9 cellular contexts compared by ENCODE assay signal in genomic region chr14:99672506-99673327, GRCh38. TPM values are rescaled to one million over a fixed set of nuclear protein-coding genes. Genes with fewer than 3 reads are reported as not detected.
DNase-seq lines count a peak whose midpoint lies in the region; ATAC-seq, FAIRE-seq and TF ChIP-seq lines count a peak whose summit lies in the region.
"Had no signal": no experiment of that assay in that cellular context is flagged by ENCODE, and none has a peak within 500 bp of the region (broad histone marks: within the 10 kb centered on the region; RNA-seq: fewer than 3 reads in every experiment).

No MANE protein-coding gene starts in this region.

- FAIRE-seq in bronchial epithelial cell (lab: Jason Lieb, UNC) (peak; percentile 28), frontal cortex (lab: Jason Lieb, UNC) (no peak)

- no peak overlapping the region for H3K4me3 ChIP-seq in bronchial epithelial cell (ENCODE audit: low read depth, low read length)

- peak overlapping the region; percentile 90 for H3K27ac Mint-ChIP-seq in activated CD4-positive, alpha-beta T cell treated with anti-CD3 and anti-CD28 coated beads, Interleukin-2, amount 10 ng/mL, durations not matched to agents 7 days and 5 days
- H3K27ac Mint-ChIP-seq in stimulated activated naive B cell treated with anti-CD40 and anti-IgM and Interleukin-4, amounts not matched to agents 10 μg/mL and 1 μg/mL and 100 μg/mL, for 72 hours, result no peak overlapping the region

- H3K36me3 ChIP-seq in bronchial epithelial cell (ENCODE audit: control insufficient read depth, insufficient read depth, low read length), result no peaks in the 10 kb centered on the region

- ATAC-seq in stimulated activated naive B cell treated with anti-CD40 and anti-IgM and Interleukin-4, amounts not matched to agents 10 μg/mL and 1 μg/mL and 100 μg/mL, for 72 hours (replicated peaks), result peak; percentile 50 to 73
- no peak for ATAC-seq in HG03095 (IDR thresholded peaks at IDR 0.05; ENCODE audit: unreplicated experiment)

- H3K36me3 Mint-ChIP-seq in activated CD4-positive, alpha-beta T cell treated with anti-CD3 and anti-CD28 coated beads, Interleukin-2, amount 10 ng/mL, durations not matched to agents 7 days and 5 days (ENCODE audit: low read depth), result no peaks in the 10 kb centered on the region
- no peaks in the 10 kb centered on the region for H3K36me3 Mint-ChIP-seq in stimulated activated naive B cell treated with anti-CD40 and anti-IgM and Interleukin-4, amounts not matched to agents 10 μg/mL and 1 μg/mL and 100 μg/mL, for 72 hours

- no peaks in the 10 kb centered on the region for H3K9me3 Mint-ChIP-seq in activated CD4-positive, alpha-beta T cell treated with anti-CD3 and anti-CD28 coated beads, Interleukin-2, amount 10 ng/mL, durations not matched to agents 7 days and 5 days
- H3K9me3 Mint-ChIP-seq in stimulated activated naive B cell treated with anti-CD40 and anti-IgM and Interleukin-4, amounts not matched to agents 10 μg/mL and 1 μg/mL and 100 μg/mL, for 72 hours, result no peaks in the 10 kb centered on the region

- no peak overlapping the region for H3K4me3 Mint-ChIP-seq in activated CD4-positive, alpha-beta T cell treated with anti-CD3 and anti-CD28 coated beads, Interleukin-2, amount 10 ng/mL, durations not matched to agents 7 days and 5 days
- H3K4me3 Mint-ChIP-seq in stimulated activated naive B cell treated with anti-CD40 and anti-IgM and Interleukin-4, amounts not matched to agents 10 μg/mL and 1 μg/mL and 100 μg/mL, for 72 hours, result no peak overlapping the region

- DNase-seq in activated CD4-positive, alpha-beta T cell treated with anti-CD3 and anti-CD28 coated beads, Interleukin-2, amount 10 ng/mL, durations not matched to agents 7 days and 5 days, result peak; percentile 43
- no peak for DNase-seq in activated CD4-positive, alpha-beta T cell treated with anti-CD3 and anti-CD28 coated beads, Interleukin-2, amount 50 U/mL, for 1 hour
- DNase-seq in Kasumi-1 (lab: John Stamatoyannopoulos, UW), result peak; percentile 30
- no peak for DNase-seq in bronchial epithelial cell (ENCODE audit: low read depth)
- no peak for DNase-seq in stimulated activated naive B cell treated with anti-CD40 and anti-IgM and Interleukin-4, amounts not matched to agents 10 μg/mL and 1 μg/mL and 100 μg/mL, for 72 hours
- no peak for DNase-seq in stimulated activated CD4-positive, alpha-beta T cell treated with anti-CD3 and anti-CD28 coated beads, Interleukin-2, amount 100 ng/mL, for 24 hours
- no peak for DNase-seq in frontal cortex (ENCODE audit: low spot score in 2 of 2)
- DNase-seq: stimulated activated naive CD4-positive, alpha-beta T cell treated with Interleukin-2 at 50 U/mL for 16 hours had no signal

- peaks cover 3% of the 10 kb centered on the region for H3K27me3 ChIP-seq in bronchial epithelial cell (ENCODE audit: control insufficient read depth, insufficient read depth, low read length)

- CTCF ChIA-PET in activated CD4-positive, alpha-beta T cell treated with anti-CD3 and anti-CD28 coated beads, Interleukin-2, amount 10 ng/mL, durations not matched to agents 7 days and 5 days (lab: Charles Lee), result interaction anchor here (1.2 kb wide), 1 partner anchor 18 kb away, joined by 3 read pairs; no protein-coding TSS in a partner anchor

- POLR2A ChIA-PET in activated CD4-positive, alpha-beta T cell treated with anti-CD3 and anti-CD28 coated beads, Interleukin-2, amount 10 ng/mL, durations not matched to agents 7 days and 5 days (lab: Charles Lee), result no interaction called here

- no peak for TF ChIP-seq CTCF in bronchial epithelial cell (IDR thresholded peaks at IDR 0.05; ENCODE audit: insufficient read depth, low read length, severe bottlenecking)

- H3K27me3 Mint-ChIP-seq in activated CD4-positive, alpha-beta T cell treated with anti-CD3 and anti-CD28 coated beads, Interleukin-2, amount 10 ng/mL, durations not matched to agents 7 days and 5 days, result peaks cover 5% of the 10 kb centered on the region
- peaks cover 40 to 49% of the 10 kb centered on the region in 2 donors for H3K27me3 Mint-ChIP-seq in stimulated activated naive B cell treated with anti-CD40 and anti-IgM and Interleukin-4, amounts not matched to agents 10 μg/mL and 1 μg/mL and 100 μg/mL, for 72 hours

- peaks cover 17% of the 10 kb centered on the region for H3K4me1 Mint-ChIP-seq in activated CD4-positive, alpha-beta T cell treated with anti-CD3 and anti-CD28 coated beads, Interleukin-2, amount 10 ng/mL, durations not matched to agents 7 days and 5 days
- peaks cover 7 to 8% of the 10 kb centered on the region in 2 donors for H3K4me1 Mint-ChIP-seq in stimulated activated naive B cell treated with anti-CD40 and anti-IgM and Interleukin-4, amounts not matched to agents 10 μg/mL and 1 μg/mL and 100 μg/mL, for 72 hours

RNA-seq across cellular contexts. Expression of gene CYP46A1, which starts 11.4 kb away (rescaled TPM):
- under 1 TPM; 0.12 to 0.20 TPM for total RNA-seq in activated CD4-positive, alpha-beta T cell treated with anti-CD3 and anti-CD28 coated beads, Interleukin-2, amount 10 ng/mL, durations not matched to agents 7 days and 5 days
- total RNA-seq in bronchial epithelial cell, result 0.13 TPM in 1 of 2 replicates, not detected in the other
- 4.5 TPM for total RNA-seq in frontal cortex

RNA-seq across cellular contexts. Expression of gene HHIPL1, which starts 27.8 kb away (rescaled TPM):
- under 1 TPM in 1 of 2 experiments, not detected in 1; 0.05 TPM for total RNA-seq in activated CD4-positive, alpha-beta T cell treated with anti-CD3 and anti-CD28 coated beads, Interleukin-2, amount 10 ng/mL, durations not matched to agents 7 days and 5 days
- total RNA-seq in bronchial epithelial cell (0.53 and 1.2 TPM in 2 replicates), frontal cortex (5.3 TPM)

Comparison
In these comparisons a context has a peak if more than half of its experiments do, and no peak if none do; other contexts are left out.
1. DNase-seq: peak in activated CD4-positive, alpha-beta T cell treated with anti-CD3 and anti-CD28 coated beads, Interleukin-2, amount 10 ng/mL, durations not matched to agents 7 days and 5 days (single experiment) and Kasumi-1 (2 of 2); none in activated CD4-positive, alpha-beta T cell treated with anti-CD3 and anti-CD28 coated beads, Interleukin-2, amount 50 U/mL, for 1 hour (single experiment), bronchial epithelial cell (single experiment), stimulated activated naive B cell treated with anti-CD40 and anti-IgM and Interleukin-4, amounts not matched to agents 10 μg/mL and 1 μg/mL and 100 μg/mL, for 72 hours (single experiment), stimulated activated CD4-positive, alpha-beta T cell treated with anti-CD3 and anti-CD28 coated beads, Interleukin-2, amount 100 ng/mL, for 24 hours (0 of 2) and frontal cortex (0 of 2).